ENCODE assay signal across 1 cellular context in the genomic region with DNA sequence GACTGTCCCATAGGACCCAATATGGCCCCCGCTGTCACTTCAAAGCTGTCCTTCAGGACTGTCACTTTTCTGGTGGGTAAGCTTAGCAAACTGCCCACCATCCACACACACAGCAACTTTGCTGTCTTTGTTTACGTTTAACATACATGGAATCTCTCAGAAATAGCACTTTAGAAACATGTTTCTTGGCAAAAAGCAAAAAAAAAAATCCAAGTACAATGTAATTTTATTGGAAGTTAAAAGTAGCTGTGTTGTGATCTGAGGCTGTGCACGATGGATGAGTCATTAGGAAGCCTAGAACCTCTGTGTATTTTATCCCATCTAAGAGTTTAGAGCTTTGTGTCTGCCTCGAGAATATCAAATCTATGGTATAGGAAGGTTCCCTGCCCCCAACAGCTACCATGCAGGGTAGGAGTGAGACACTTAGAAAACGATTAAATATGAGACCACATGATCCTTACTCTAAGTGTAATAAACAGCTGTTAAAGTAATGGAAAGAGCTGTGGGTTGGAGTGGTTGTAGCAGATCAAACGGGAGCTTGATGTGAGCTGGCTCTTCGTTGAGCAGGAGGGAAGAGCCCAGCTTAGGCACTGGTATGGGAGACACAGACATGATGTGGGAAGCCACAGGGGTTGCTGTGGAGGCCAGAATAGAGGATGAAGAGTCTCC.
TF ChIP-seq lines count a peak whose summit lies in the region.

No MANE protein-coding gene starts in this region.

TF ChIP-seq in IMR-90, 13 proteins besides CTCF, POLR2A, EP300 and RAD21 (continued from another document):
- TF ChIP-seq, protein P1, sequence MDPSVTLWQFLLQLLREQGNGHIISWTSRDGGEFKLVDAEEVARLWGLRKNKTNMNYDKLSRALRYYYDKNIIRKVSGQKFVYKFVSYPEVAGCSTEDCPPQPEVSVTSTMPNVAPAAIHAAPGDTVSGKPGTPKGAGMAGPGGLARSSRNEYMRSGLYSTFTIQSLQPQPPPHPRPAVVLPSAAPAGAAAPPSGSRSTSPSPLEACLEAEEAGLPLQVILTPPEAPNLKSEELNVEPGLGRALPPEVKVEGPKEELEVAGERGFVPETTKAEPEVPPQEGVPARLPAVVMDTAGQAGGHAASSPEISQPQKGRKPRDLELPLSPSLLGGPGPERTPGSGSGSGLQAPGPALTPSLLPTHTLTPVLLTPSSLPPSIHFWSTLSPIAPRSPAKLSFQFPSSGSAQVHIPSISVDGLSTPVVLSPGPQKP (IDR thresholded peaks at IDR 0.05; ENCODE audit: borderline replicate concordance, low read depth, low read length): no peak
- no peak for TF ChIP-seq MAZ (IDR thresholded peaks at IDR 0.05; ENCODE audit: borderline replicate concordance, low read depth, low read length)
- TF ChIP-seq MAFK (IDR thresholded peaks at IDR 0.05; ENCODE audit: low read depth, low read length): no peak
- TF ChIP-seq CHD1 (IDR thresholded peaks at IDR 0.05; ENCODE audit: low read depth, low read length): no peak
- TF ChIP-seq SMC3 (IDR thresholded peaks at IDR 0.05; ENCODE audit: low read depth, low read length): no peak
- TF ChIP-seq, protein P2, sequence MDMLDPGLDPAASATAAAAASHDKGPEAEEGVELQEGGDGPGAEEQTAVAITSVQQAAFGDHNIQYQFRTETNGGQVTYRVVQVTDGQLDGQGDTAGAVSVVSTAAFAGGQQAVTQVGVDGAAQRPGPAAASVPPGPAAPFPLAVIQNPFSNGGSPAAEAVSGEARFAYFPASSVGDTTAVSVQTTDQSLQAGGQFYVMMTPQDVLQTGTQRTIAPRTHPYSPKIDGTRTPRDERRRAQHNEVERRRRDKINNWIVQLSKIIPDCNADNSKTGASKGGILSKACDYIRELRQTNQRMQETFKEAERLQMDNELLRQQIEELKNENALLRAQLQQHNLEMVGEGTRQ (IDR thresholded peaks at IDR 0.05; ENCODE audit: low read depth, low read length): no peak
- TF ChIP-seq RFX5 (IDR thresholded peaks at IDR 0.05; ENCODE audit: low read depth, low read length): no peak
- no peak for TF ChIP-seq FOS (IDR thresholded peaks at IDR 0.05; ENCODE audit: low read depth, low read length)
